Comparison of ENCODE assay signal across 22 cellular contexts in the genomic region with DNA sequence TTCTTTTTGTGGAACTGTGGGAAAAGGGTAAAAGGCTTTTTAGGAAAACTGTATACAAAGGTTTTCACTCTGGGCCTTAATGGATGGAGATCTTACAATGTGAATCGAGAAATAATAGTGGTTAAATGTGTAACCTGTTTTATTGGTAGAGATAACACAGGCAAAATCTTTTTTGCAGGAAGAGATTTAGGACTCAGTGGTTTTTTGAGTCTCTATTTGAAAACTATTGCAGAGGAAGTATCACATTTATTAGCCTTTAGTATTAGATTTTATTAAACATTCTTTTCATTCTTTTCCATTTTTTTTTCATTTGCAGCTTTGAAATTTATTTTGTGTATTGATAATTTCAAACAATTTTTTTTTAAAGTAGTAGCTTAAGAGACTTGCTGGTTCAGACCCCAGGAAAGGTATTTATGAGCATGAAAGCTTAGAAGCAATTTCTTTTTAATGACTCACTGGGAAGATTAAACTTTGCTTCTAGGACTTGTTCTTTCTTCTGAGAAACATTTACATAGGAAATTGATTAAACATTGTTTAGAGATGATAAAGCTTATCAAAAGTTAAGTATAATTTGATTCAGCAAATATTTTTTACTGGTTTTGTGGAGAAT. TPM values are rescaled to one million over a fixed set of nuclear protein-coding genes. Genes with fewer than 3 reads are reported as not detected.
DNase-seq lines count a peak whose midpoint lies in the region; ATAC-seq, FAIRE-seq and TF ChIP-seq lines count a peak whose summit lies in the region.
"Had no signal": no experiment of that assay in that cellular context is flagged by ENCODE, and none has a peak within 500 bp of the region (broad histone marks: within the 10 kb centered on the region; RNA-seq: fewer than 3 reads in every experiment).

No MANE protein-coding gene starts in this region.

- H3K9me3 ChIP-seq in IMR-90 (ENCODE audit: control insufficient read depth, insufficient read depth, low read length) (no peaks in the 10 kb centered on the region), kidney (ENCODE audit: control insufficient read depth in 1 of 2, low read length in 2 of 2) (no peaks in the 10 kb centered on the region)
- H3K9me3 ChIP-seq: body of pancreas, gastrocnemius medialis, tibial artery had no signal

- no peak overlapping the region for H3K9ac ChIP-seq in IMR-90 (ENCODE audit: low read depth, low read length)
- H3K9ac ChIP-seq in kidney (ENCODE audit: low read length in 2 of 2) = no peak overlapping the region
- H3K9ac ChIP-seq: parathyroid adenoma had no signal

- intact Hi-C loops in IMR-90 (cut with micrococcal nuclease) = no loop called here
- intact Hi-C loops in kidney (cut with DNase I) = no loop called here

- H2BK120ac ChIP-seq in IMR-90 (ENCODE audit: low read depth, low read length) = peak overlapping the region; percentile 27; the same call in 1 of the 2 replicates

- no peak overlapping the region for H3K23ac ChIP-seq in IMR-90 (ENCODE audit: low read depth, low read length)

- H3K56ac ChIP-seq in IMR-90 (ENCODE audit: extremely low read depth, insufficient read depth, low read length) = no peak overlapping the region

- no peak overlapping the region for H2AFZ ChIP-seq in IMR-90 (replicated peaks; ENCODE audit: low read length, poor library complexity)
- H2AFZ ChIP-seq: parathyroid adenoma had no signal

- H3K4me1 ChIP-seq in IMR-90 (ENCODE audit: control insufficient read depth, insufficient read depth, low read length) (peaks cover 11% of the 10 kb centered on the region), kidney (ENCODE audit: control insufficient read depth in 1 of 2, insufficient read depth in 1 of 2, low read depth in 1 of 2, low read length in 2 of 2) (peaks cover 0 to 2% of the 10 kb centered on the region in 2 donors)
- H3K4me1 ChIP-seq: parathyroid adenoma had no signal

- TF ChIP-seq POLR2A in IMR-90 (IDR thresholded peaks at IDR 0.05; ENCODE audit: low read depth, low read length) = no peak

- no peak overlapping the region for H2BK20ac ChIP-seq in IMR-90 (ENCODE audit: low read depth, low read length)

- peaks cover 15 to 31% of the 10 kb centered on the region in 2 experiments; a peak in 3 of 4 replicates for H3K79me1 ChIP-seq in IMR-90 (ENCODE audit: low read depth in 1 of 2, low read length in 2 of 2)

- CTCF ChIA-PET in IMR-90 (lab: Yijun Ruan, JAX) = no interaction called here
- CTCF ChIA-PET in activated naive CD4-positive, alpha-beta T cell treated with anti-CD3 and anti-CD28 coated beads, Interleukin-2, amount 10 ng/mL, durations not matched to agents 7 days and 5 days (lab: Charles Lee) = no interaction called here

- POLR2A ChIA-PET in IMR-90 (lab: Charles Lee; ENCODE audit: unreplicated experiment) = interaction anchor here (0.6 kb wide), 4 partner anchors 11 to 514 kb away, joined by 3 to 15 read pairs (median 7); no protein-coding TSS in a partner anchor

- no peak overlapping the region for H2AK5ac ChIP-seq in IMR-90 (ENCODE audit: low read depth, low read length)

- no peak overlapping the region for H4K91ac ChIP-seq in IMR-90 (ENCODE audit: insufficient read depth, low read depth, low read length)

- H3K4me1 Mint-ChIP-seq in activated naive CD4-positive, alpha-beta T cell treated with anti-CD3 and anti-CD28 coated beads, Interleukin-2, amount 10 ng/mL, durations not matched to agents 7 days and 5 days = peaks cover 10% of the 10 kb centered on the region
- H3K4me1 Mint-ChIP-seq in activated T-helper 17 cell treated with anti-CD3 and anti-CD28 coated beads, Interleukin-2, amount 50 U/mL, for 72 hours = no peaks in the 10 kb centered on the region
- H3K4me1 Mint-ChIP-seq: activated naive CD4-positive, alpha-beta T cell treated with anti-CD3 and anti-CD28 coated beads, Interleukin-2, amount 50 U/mL, for 24 hours had no signal

- H3K4me2 ChIP-seq in IMR-90 (ENCODE audit: low read depth, low read length) = no peak overlapping the region

- no peak overlapping the region for H3K4me3 ChIP-seq in IMR-90 (ENCODE audit: insufficient read depth, low read depth, low read length)
- H3K4me3 ChIP-seq in kidney (ENCODE audit: low read length in 2 of 2) = no peak overlapping the region
- H3K4me3 ChIP-seq: body of pancreas, gastrocnemius medialis, tibial artery had no signal

- H3K36me3 Mint-ChIP-seq in activated naive CD4-positive, alpha-beta T cell treated with anti-CD3 and anti-CD28 coated beads, Interleukin-2, amount 10 ng/mL, durations not matched to agents 7 days and 5 days = peaks cover 7% of the 10 kb centered on the region
- H3K36me3 Mint-ChIP-seq in activated T-helper 17 cell treated with anti-CD3 and anti-CD28 coated beads, Interleukin-2, amount 50 U/mL, for 72 hours (ENCODE audit: low read depth) = peaks cover 5% of the 10 kb centered on the region
- H3K36me3 Mint-ChIP-seq: activated naive CD4-positive, alpha-beta T cell treated with anti-CD3 and anti-CD28 coated beads, Interleukin-2, amount 50 U/mL, for 24 hours; stimulated activated naive B cell treated with anti-CD40 and anti-IgM and Interleukin-4, amounts not matched to agents 10 μg/mL and 1 μg/mL and 100 μg/mL, for 72 hours had no signal

- no peak for TF ChIP-seq RAD21 in IMR-90 (IDR thresholded peaks at IDR 0.05; ENCODE audit: low read length)

- dilution Hi-C loops in IMR-90 (cut with HindIII; ENCODE audit: low sequenced_read_pairs, unreplicated experiment) = no loop called here

- peaks cover 4% of the 10 kb centered on the region; the same call in 1 of the 2 replicates for H3K9me1 ChIP-seq in IMR-90 (ENCODE audit: insufficient read depth, low read length)

- H3K18ac ChIP-seq in IMR-90 (ENCODE audit: low read depth, low read length) = peak overlapping the region; percentile 38; the same call in 1 of the 2 replicates

- peak overlapping the region; percentile 50; the same call in 1 of the 2 replicates for H4K5ac ChIP-seq in IMR-90 (ENCODE audit: low read depth, low read length)

- peak; percentile 53; the same call in 1 of the 2 replicates for ATAC-seq in IMR-90 (ENCODE audit: low read depth)
- ATAC-seq in activated T-helper 17 cell treated with anti-CD3 and anti-CD28 coated beads, Interleukin-2, amount 50 U/mL, for 72 hours (replicated peaks) = no peak
- ATAC-seq: activated T-cell treated with anti-CD3 and anti-CD28 coated beads, Interleukin-2, amount 50 U/mL, for 72 hours; body of pancreas; gastrocnemius medialis; left colon; naive thymus-derived CD4-positive, alpha-beta T cell; stimulated activated naive B cell treated with anti-CD40 and anti-IgM and Interleukin-4, amounts not matched to agents 10 μg/mL and 1 μg/mL and 100 μg/mL, for 72 hours had no signal

- peak overlapping the region; percentile 80 for H2BK5ac ChIP-seq in IMR-90 (ENCODE audit: low read depth, low read length, poor library complexity, severe bottlenecking)

- in situ Hi-C loops in IMR-90 (cut with MboI; ENCODE audit: low sequenced_read_pairs) = no loop called here

- no peaks in the 10 kb centered on the region for H4K20me1 ChIP-seq in IMR-90 (ENCODE audit: insufficient read depth, low read length)

- H3K27ac ChIP-seq in IMR-90 (ENCODE audit: insufficient read depth, low read length) (no peak overlapping the region), kidney (ENCODE audit: low read depth in 2 of 2, low read length in 2 of 2) (no peak overlapping the region)
- H3K27ac ChIP-seq: body of pancreas, gastrocnemius medialis, parathyroid adenoma, tibial artery had no signal

- peak; percentile 47 for FAIRE-seq in kidney (lab: Jason Lieb, UNC)

- DNase-seq in IMR-90 (peak; percentile 60), astrocyte of the hippocampus (ENCODE audit: low read depth, low spot score) (peak; percentile 41), kidney (no peak), NCI-H1092 treated with DMSO at 0.1 percent for 48 hours (lab: John Stamatoyannopoulos, UW) (no peak), cortex of kidney (lab: John Stamatoyannopoulos, UW) (no peak)
- no peak for DNase-seq in activated naive CD4-positive, alpha-beta T cell treated with anti-CD3 and anti-CD28 coated beads, Interleukin-2, amount 10 ng/mL, durations not matched to agents 7 days and 5 days
- DNase-seq: activated CD4-positive, alpha-beta T cell treated with anti-CD3 and anti-CD28 coated beads for 1 hour; activated T-cell treated with anti-CD3 and anti-CD28 coated beads, Interleukin-2, amount 50 U/mL, for 72 hours; body of pancreas; gastrocnemius medialis; left colon; mesenchymal stem cell; naive thymus-derived CD4-positive, alpha-beta T cell; NCI-H1417 treated with DMSO at 0.1 percent for 48 hours; NCI-H510A; RPMI8226; stimulated activated CD4-positive, alpha-beta T cell treated with anti-CD3 and anti-CD28 coated beads, Interleukin-1b, Interleukin-23, amount 100 ng/mL, for 48 hours; stimulated activated naive B cell treated with anti-CD40 and anti-IgM and Interleukin-4, amounts not matched to agents 10 μg/mL and 1 μg/mL and 100 μg/mL, for 72 hours; tibial artery had no signal

- BruUV-seq in IMR-90 (replicated peaks; lab: Mats Ljungman, UMichigan) = no TSS peak

- no peaks in the 10 kb centered on the region for H3K27me3 ChIP-seq in IMR-90 (ENCODE audit: control insufficient read depth, insufficient read depth, low read length)
- H3K27me3 ChIP-seq: body of pancreas, gastrocnemius medialis, tibial artery had no signal

- no peak overlapping the region for H3K14ac ChIP-seq in IMR-90 (replicated peaks; ENCODE audit: low read depth, low read length)

- no peaks in the 10 kb centered on the region for H3K9me3 Mint-ChIP-seq in activated naive CD4-positive, alpha-beta T cell treated with anti-CD3 and anti-CD28 coated beads, Interleukin-2, amount 10 ng/mL, durations not matched to agents 7 days and 5 days
- no peaks in the 10 kb centered on the region for H3K9me3 Mint-ChIP-seq in activated T-helper 17 cell treated with anti-CD3 and anti-CD28 coated beads, Interleukin-2, amount 50 U/mL, for 72 hours
- H3K9me3 Mint-ChIP-seq: activated naive CD4-positive, alpha-beta T cell treated with anti-CD3 and anti-CD28 coated beads, Interleukin-2, amount 50 U/mL, for 24 hours; activated T-cell treated with anti-CD3 and anti-CD28 coated beads, Interleukin-2, amount 50 U/mL, for 72 hours; naive thymus-derived CD4-positive, alpha-beta T cell; stimulated activated naive B cell treated with anti-CD40 and anti-IgM and Interleukin-4, amounts not matched to agents 10 μg/mL and 1 μg/mL and 100 μg/mL, for 72 hours had no signal

- no peaks in the 10 kb centered on the region for H3K36me3 ChIP-seq in IMR-90 (ENCODE audit: control insufficient read depth, insufficient read depth, low read length)
- no peaks in the 10 kb centered on the region for H3K36me3 ChIP-seq in kidney (ENCODE audit: control insufficient read depth in 1 of 2, insufficient read depth in 2 of 2, low read length in 2 of 2)

- no peak overlapping the region for H3K27ac Mint-ChIP-seq in activated naive CD4-positive, alpha-beta T cell treated with anti-CD3 and anti-CD28 coated beads, Interleukin-2, amount 10 ng/mL, durations not matched to agents 7 days and 5 days
- H3K27ac Mint-ChIP-seq in activated T-helper 17 cell treated with anti-CD3 and anti-CD28 coated beads, Interleukin-2, amount 50 U/mL, for 72 hours = no peak overlapping the region
- H3K27ac Mint-ChIP-seq: activated naive CD4-positive, alpha-beta T cell treated with anti-CD3 and anti-CD28 coated beads, Interleukin-2, amount 50 U/mL, for 24 hours; activated T-cell treated with anti-CD3 and anti-CD28 coated beads, Interleukin-2, amount 50 U/mL, for 72 hours; naive thymus-derived CD4-positive, alpha-beta T cell; stimulated activated naive B cell treated with anti-CD40 and anti-IgM and Interleukin-4, amounts not matched to agents 10 μg/mL and 1 μg/mL and 100 μg/mL, for 72 hours had no signal

- no peak overlapping the region for H3K4me3 Mint-ChIP-seq in activated naive CD4-positive, alpha-beta T cell treated with anti-CD3 and anti-CD28 coated beads, Interleukin-2, amount 10 ng/mL, durations not matched to agents 7 days and 5 days
- no peak overlapping the region for H3K4me3 Mint-ChIP-seq in activated T-helper 17 cell treated with anti-CD3 and anti-CD28 coated beads, Interleukin-2, amount 50 U/mL, for 72 hours
- H3K4me3 Mint-ChIP-seq: activated naive CD4-positive, alpha-beta T cell treated with anti-CD3 and anti-CD28 coated beads, Interleukin-2, amount 50 U/mL, for 24 hours; activated T-cell treated with anti-CD3 and anti-CD28 coated beads, Interleukin-2, amount 50 U/mL, for 72 hours; naive thymus-derived CD4-positive, alpha-beta T cell; stimulated activated naive B cell treated with anti-CD40 and anti-IgM and Interleukin-4, amounts not matched to agents 10 μg/mL and 1 μg/mL and 100 μg/mL, for 72 hours had no signal

- peak overlapping the region in 1 of 2 experiments; percentile 24; a peak in 1 of 4 replicates for H4K8ac ChIP-seq in IMR-90 (ENCODE audit: low read depth in 2 of 2, low read length in 2 of 2)

- no peak overlapping the region for H3K4ac ChIP-seq in IMR-90 (ENCODE audit: low read depth, low read length)

- no peaks in the 10 kb centered on the region for H3K27me3 Mint-ChIP-seq in activated naive CD4-positive, alpha-beta T cell treated with anti-CD3 and anti-CD28 coated beads, Interleukin-2, amount 10 ng/mL, durations not matched to agents 7 days and 5 days
- H3K27me3 Mint-ChIP-seq in activated T-helper 17 cell treated with anti-CD3 and anti-CD28 coated beads, Interleukin-2, amount 50 U/mL, for 72 hours = no peaks in the 10 kb centered on the region
- H3K27me3 Mint-ChIP-seq: activated naive CD4-positive, alpha-beta T cell treated with anti-CD3 and anti-CD28 coated beads, Interleukin-2, amount 50 U/mL, for 24 hours; stimulated activated naive B cell treated with anti-CD40 and anti-IgM and Interleukin-4, amounts not matched to agents 10 μg/mL and 1 μg/mL and 100 μg/mL, for 72 hours had no signal

- no peak overlapping the region for H2AK9ac ChIP-seq in IMR-90 (replicated peaks; ENCODE audit: low read depth, low read length, poor library complexity)

- no peak overlapping the region for H2BK15ac ChIP-seq in IMR-90 (ENCODE audit: low read depth, low read length)

- no peak for TF ChIP-seq CTCF in IMR-90 (conservative IDR thresholded peaks at IDR 0.05; ENCODE audit: low read depth, low read length)
- no peak for TF ChIP-seq CTCF in kidney (IDR thresholded peaks at IDR 0.05; ENCODE audit: borderline replicate concordance, extremely low read depth, insufficient read depth)

- no CpG with 5 or more reads among the region's 1 CpG for WGBS in IMR-90 (ENCODE audit: extremely low coverage in 2 of 2, insufficient read length in 1 of 2), 2 experiments

RNA-seq across cellular contexts. Expression of a gene that starts 10.5 kb away (rescaled TPM):
- total RNA-seq in IMR-90 (2012; rRNA removed) (4.4 and 5.4 TPM in 2 replicates), kidney (52.7 TPM)
- polyA plus RNA-seq in IMR-90 (2012; rRNA removed) (8.8 and 11.2 TPM in 2 replicates), kidney (ENCODE audit: insufficient read depth, low read depth, low replicate concordance) (4.4 TPM)
- polyA plus RNA-seq in IMR-90 (2012; cell fraction: cytosol; rRNA removed) = 1.9 and 4.8 TPM in 2 replicates
- 3.7 and 10.8 TPM in 2 replicates for polyA plus RNA-seq in IMR-90 (2012; cell fraction: nucleus; rRNA removed; ENCODE audit: low replicate concordance)
- total RNA-seq in activated T-helper 17 cell treated with anti-CD3 and anti-CD28 coated beads, Interleukin-2, amount 50 U/mL, for 72 hours = 1 to 10 TPM; 3.5 to 5.2 TPM

Comparison
In these comparisons a context has a peak if more than half of its experiments do, and no peak if none do; other contexts are left out.
1. DNase-seq: peak in IMR-90 (single experiment) and astrocyte of the hippocampus (single experiment); none in kidney (single experiment), NCI-H1092 treated with DMSO at 0.1 percent for 48 hours (single experiment), activated naive CD4-positive, alpha-beta T cell treated with anti-CD3 and anti-CD28 coated beads, Interleukin-2, amount 10 ng/mL, durations not matched to agents 7 days and 5 days (single experiment) and cortex of kidney (single experiment).